ENCODE assay signal across 8 cellular contexts in the genomic region with DNA sequence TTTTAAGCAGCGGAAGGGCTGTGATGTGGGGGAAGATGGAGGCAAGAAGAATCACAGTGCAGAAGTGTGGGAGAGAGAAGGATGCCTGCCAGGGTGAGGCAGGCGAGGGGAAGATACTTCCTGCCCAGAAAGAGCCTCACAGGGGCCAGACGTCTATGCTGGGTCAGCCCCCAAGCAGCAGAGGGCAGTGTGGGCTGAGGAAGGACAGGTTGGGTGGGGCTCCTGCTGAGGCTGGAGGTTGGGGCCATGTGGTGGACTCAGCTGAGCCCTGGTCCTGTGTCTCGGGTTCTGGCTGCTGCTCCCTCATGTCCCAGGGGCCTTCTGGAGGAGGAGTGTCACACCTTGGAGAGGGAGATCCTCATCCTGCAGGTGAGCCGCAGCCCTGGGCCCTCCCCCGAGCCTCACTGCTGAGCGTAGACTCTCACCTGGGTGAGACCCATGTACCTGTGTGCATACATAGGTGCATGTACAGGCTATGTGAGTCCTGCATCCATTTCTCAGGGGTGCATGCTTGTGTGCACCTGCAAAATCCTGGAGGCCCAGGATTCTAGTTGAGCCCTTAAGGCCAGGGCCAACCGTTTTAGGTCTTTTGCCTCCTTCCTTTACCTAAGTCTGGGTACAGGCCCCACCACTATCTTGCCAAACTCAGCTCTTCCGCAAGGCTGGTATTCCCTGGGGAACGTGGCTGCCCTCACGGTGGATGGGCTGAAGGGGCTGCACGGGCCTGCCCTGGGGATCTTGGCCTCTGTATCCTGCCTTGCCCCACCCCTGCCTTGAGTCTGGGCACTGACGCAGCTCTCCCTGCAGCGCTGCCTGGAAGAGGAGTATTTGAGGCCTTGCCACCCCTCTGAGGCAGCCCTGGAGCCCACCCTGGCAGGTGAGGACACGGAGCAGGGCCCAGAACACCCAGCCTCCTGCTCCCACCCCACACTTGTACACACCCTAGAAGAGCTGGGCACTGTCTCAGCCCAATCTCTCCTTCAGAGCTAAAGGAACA. TPM values are rescaled to one million over a fixed set of nuclear protein-coding genes. Genes with fewer than 3 reads are reported as not detected.
A peak's percentile ranks its signal among the peaks of the same experiment; 100 is the strongest.
DNase-seq lines count a peak whose midpoint lies in the region; ATAC-seq and TF ChIP-seq lines count a peak whose summit lies in the region.

No MANE protein-coding gene starts in this region.

- H2AFZ ChIP-seq in OCI-LY3 (ENCODE audit: low read depth, low read length) = no peak overlapping the region

- TF ChIP-seq CTCF in AG09319 (IDR thresholded peaks at IDR 0.05; ENCODE audit: low read depth, low read length) (peak; percentile 38), GM12875 (IDR thresholded peaks at IDR 0.05; ENCODE audit: borderline replicate concordance, insufficient read depth, low read depth, low read length) (peak; percentile 57; the same call in 1 of the 2 replicates), OCI-LY3 (IDR thresholded peaks at IDR 0.05; ENCODE audit: low read depth, low read length) (peak; percentile 33), epithelial cell of esophagus (IDR thresholded peaks at IDR 0.05; ENCODE audit: insufficient read depth, low read depth, low read length, missing control alignments) (peak; percentile 19), body of pancreas (IDR thresholded peaks at IDR 0.05) (no peak), left ventricle myocardium inferior (IDR thresholded peaks at IDR 0.05; ENCODE audit: borderline replicate concordance) (no peak), right atrium auricular region (IDR thresholded peaks at IDR 0.05) (no peak), natural killer cell (IDR thresholded peaks at IDR 0.05) (no peak)

- no peak for TF ChIP-seq POLR2A in body of pancreas (IDR thresholded peaks at IDR 0.05)

- H3K27me3 ChIP-seq in OCI-LY3 (ENCODE audit: low read depth, low read length) (no peaks in the 10 kb centered on the region), body of pancreas (no peaks in the 10 kb centered on the region), left ventricle myocardium inferior (ENCODE audit: low read depth) (no peaks in the 10 kb centered on the region), right atrium auricular region (no peaks in the 10 kb centered on the region)

- H3K9me3 Mint-ChIP-seq in natural killer cell = no peaks in the 10 kb centered on the region

- ATAC-seq in body of pancreas (no peak), natural killer cell (no peak)

- H3K9ac ChIP-seq in OCI-LY3 (ENCODE audit: low read length) = no peak overlapping the region

- no peaks in the 10 kb centered on the region for H3K27me3 Mint-ChIP-seq in natural killer cell (ENCODE audit: low read depth in 2 of 2)

- H3K4me1 ChIP-seq in OCI-LY3 (ENCODE audit: low read length) (peaks cover 16% of the 10 kb centered on the region), body of pancreas (peaks cover 19% of the 10 kb centered on the region), left ventricle myocardium inferior (peaks cover 20% of the 10 kb centered on the region), right atrium auricular region (peaks cover 0 to 19% of the 10 kb centered on the region in 2 donors)

- H3K4me2 ChIP-seq in OCI-LY3 (ENCODE audit: low read length) = no peak overlapping the region

- H3K36me3 Mint-ChIP-seq in natural killer cell = no peaks in the 10 kb centered on the region

- H3K9me3 ChIP-seq in OCI-LY3 (ENCODE audit: insufficient read depth, low read length) (no peaks in the 10 kb centered on the region), body of pancreas (no peaks in the 10 kb centered on the region), left ventricle myocardium inferior (replicated peaks) (no peaks in the 10 kb centered on the region), right atrium auricular region (no peaks in the 10 kb centered on the region)

- intact Hi-C loops in body of pancreas (cut with DNase I) = no loop called here
- intact Hi-C loops in left ventricle myocardium inferior (cut with micrococcal nuclease) = no loop called here
- intact Hi-C loops in natural killer cell (cut with micrococcal nuclease) = no loop called here

- H3K27ac ChIP-seq in OCI-LY3 (ENCODE audit: low read length) = no peak overlapping the region
- H3K27ac ChIP-seq in body of pancreas = no peak overlapping the region
- H3K27ac ChIP-seq in left ventricle myocardium inferior (replicated peaks) = no peak overlapping the region
- no peak overlapping the region for H3K27ac ChIP-seq in right atrium auricular region

- H3K4me3 Mint-ChIP-seq in natural killer cell = no peak overlapping the region

- H3K27ac Mint-ChIP-seq in natural killer cell = peak overlapping the region in 1 of 2 donors; percentile 42

- DNase-seq in AG09319 (ENCODE audit: extremely low read depth, low read depth) (no peak), epithelial cell of esophagus (ENCODE audit: low read depth) (no peak), body of pancreas (no peak), left ventricle myocardium inferior (no peak), right atrium auricular region (ENCODE audit: low spot score) (no peak), natural killer cell (no peak)

- H3K4me3 ChIP-seq in GM12875 (ENCODE audit: low read depth, low read length) = no peak overlapping the region
- H3K4me3 ChIP-seq in OCI-LY3 (ENCODE audit: low read length) = no peak overlapping the region
- H3K4me3 ChIP-seq in epithelial cell of esophagus (ENCODE audit: low read length) = no peak overlapping the region
- H3K4me3 ChIP-seq in body of pancreas = no peak overlapping the region
- no peak overlapping the region for H3K4me3 ChIP-seq in left ventricle myocardium inferior
- no peak overlapping the region for H3K4me3 ChIP-seq in right atrium auricular region

- WGBS in body of pancreas, 2 donors = 78 to 80% methylated on average over 10 to 15 of the region's 15 CpGs

- H3K36me3 ChIP-seq in OCI-LY3 (replicated peaks; ENCODE audit: low read depth, low read length) (no peaks in the 10 kb centered on the region), body of pancreas (replicated peaks in 1 of 2; ENCODE audit: insufficient read depth in 1 of 2, low read depth in 2 of 2) (no peaks in the 10 kb centered on the region), left ventricle myocardium inferior (no peaks in the 10 kb centered on the region), right atrium auricular region (no peaks in the 10 kb centered on the region)

- no peaks in the 10 kb centered on the region for H3K79me2 ChIP-seq in OCI-LY3 (ENCODE audit: low read length)

- H4K20me1 ChIP-seq in OCI-LY3 (ENCODE audit: insufficient read depth, low read length) = no peaks in the 10 kb centered on the region

- H3K4me1 Mint-ChIP-seq in natural killer cell = peaks cover 4 to 19% of the 10 kb centered on the region in 2 donors

RNA-seq across cellular contexts. Expression of gene CCDC24, which starts 3.7 kb away (rescaled TPM):
- total RNA-seq in body of pancreas = 10 to 100 TPM in 1 of 2 donors, 1 to 10 TPM in 1; 6.7 to 21.1 TPM
- total RNA-seq in left ventricle myocardium inferior = 1.4 TPM
- total RNA-seq in right atrium auricular region = 1 to 10 TPM; 1.6 to 2.0 TPM
- total RNA-seq in natural killer cell = 1 to 10 TPM; 3.8 to 5.2 (median 3.9) TPM

RNA-seq across cellular contexts. Expression of gene B4GALT2, which starts 16.1 kb away (rescaled TPM):
- total RNA-seq in body of pancreas (10 to 100 TPM; 18.2 to 29.3 TPM), left ventricle myocardium inferior (40.3 TPM), right atrium auricular region (10 to 100 TPM; 33.0 to 48.5 TPM), natural killer cell (1 to 10 TPM; 1.5 to 5.5 (median 2.2) TPM)

RNA-seq across cellular contexts. Expression of gene ATP6V0B, which starts 20.3 kb away (rescaled TPM):
- total RNA-seq in body of pancreas = 100 to 1,000 TPM in 1 of 2 donors, 10 to 100 TPM in 1; 73.5 to 103 TPM
- 80.6 TPM for total RNA-seq in left ventricle myocardium inferior
- 100 to 1,000 TPM; 108 to 154 TPM for total RNA-seq in right atrium auricular region
- 100 to 1,000 TPM in 2 of 3 donors, 10 to 100 TPM in 1; 76.3 to 115 (median 113) TPM for total RNA-seq in natural killer cell

RNA-seq across cellular contexts. Expression of gene DPH2, which starts 25.3 kb away (rescaled TPM):
- total RNA-seq in body of pancreas (10 to 100 TPM; 25.4 to 35.3 TPM), left ventricle myocardium inferior (18.2 TPM), right atrium auricular region (10 to 100 TPM; 20.5 to 23.0 TPM), natural killer cell (10 to 100 TPM; 18.2 to 27.3 (median 18.8) TPM)

RNA-seq across cellular contexts. Expression of gene SLC6A9, which starts 36.2 kb away (rescaled TPM):
- total RNA-seq in body of pancreas = 1 to 10 TPM; 2.3 to 4.6 TPM
- 1.2 TPM for total RNA-seq in left ventricle myocardium inferior
- total RNA-seq in right atrium auricular region = 1 to 10 TPM; 1.0 to 1.6 TPM
- under 1 TPM in 2 of 3 donors, not detected in 1; 0.29 to 0.55 TPM for total RNA-seq in natural killer cell

Comparison
In these comparisons a context has a peak if more than half of its experiments do, and no peak if none do; other contexts are left out.
1. CTCF ChIP-seq: peak in AG09319 (single experiment), GM12875 (single experiment), OCI-LY3 (single experiment) and epithelial cell of esophagus (single experiment); none in body of pancreas (0 of 7), left ventricle myocardium inferior (single experiment), right atrium auricular region (0 of 2) and natural killer cell (single experiment).